Comparison of ENCODE assay signal across 8 cellular contexts in the genomic region with DNA sequence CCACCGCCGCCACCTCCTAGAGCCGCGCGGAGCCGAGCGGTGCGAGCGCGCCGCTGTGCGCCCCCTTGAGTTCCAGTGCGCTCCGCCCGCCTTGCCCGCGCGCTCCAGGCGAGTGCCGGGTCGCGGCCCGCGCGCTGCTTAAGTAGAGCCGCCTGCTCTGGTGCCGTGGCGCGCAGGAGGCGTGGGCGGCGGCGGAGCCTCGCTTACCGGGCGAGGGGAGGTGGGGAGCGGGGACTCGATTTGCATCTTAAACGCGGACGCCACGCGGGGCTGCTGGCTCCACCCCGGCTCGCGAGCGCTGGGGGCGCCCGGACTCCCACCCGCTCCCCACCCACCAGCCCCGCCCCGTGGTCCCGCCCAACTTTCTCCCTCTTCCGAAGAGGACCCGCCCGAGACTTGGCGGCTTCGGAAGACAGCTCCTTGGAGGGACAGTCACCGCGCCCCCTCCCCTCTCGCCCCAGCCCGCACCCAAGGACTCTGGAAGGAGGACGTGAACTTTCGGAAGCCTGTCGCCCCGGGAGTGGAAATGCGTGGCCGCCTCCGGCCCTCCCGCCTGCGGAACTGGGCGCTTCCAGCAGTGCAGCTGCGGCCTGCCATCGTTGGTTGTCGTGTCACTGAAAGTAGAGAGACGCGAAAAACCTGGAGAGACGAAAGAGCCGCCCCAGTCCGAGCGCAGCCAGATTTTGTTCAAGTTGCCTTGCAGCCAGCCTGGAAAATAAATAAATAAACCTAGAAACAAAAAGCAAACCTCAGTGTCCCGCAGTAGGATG. TPM values are rescaled to one million over a fixed set of nuclear protein-coding genes. Genes with fewer than 3 reads are reported as not detected.
DNase-seq lines count a peak whose midpoint lies in the region; ATAC-seq and TF ChIP-seq lines count a peak whose summit lies in the region.

A gene (minus strand): TSS at position 114 of the 770 bp plus-strand sequence. CDS start 257 bp downstream, outside the sequence.

- no peak within 1 kb of the TSS for H3K27ac ChIP-seq in AG04450 (ENCODE audit: low read depth, low read length)
- H3K27ac ChIP-seq in effector memory CD4-positive, alpha-beta T cell (ENCODE audit: insufficient read depth, low read length, poor library complexity, severe bottlenecking) = peak within 1 kb of the TSS; percentile 31

- no peaks in the 10 kb centered on the region for H3K9me3 Mint-ChIP-seq in memory B cell

- H3K27ac Mint-ChIP-seq in memory B cell = peak within 1 kb of the TSS; percentile 54

- H3K36me3 Mint-ChIP-seq in memory B cell = no peaks in the 10 kb centered on the region

- H3K27me3 ChIP-seq in AG04450 (ENCODE audit: control insufficient read depth, insufficient read depth, low read length) = peaks cover 10% of the 10 kb centered on the region
- H3K27me3 ChIP-seq in effector memory CD4-positive, alpha-beta T cell (replicated peaks; ENCODE audit: control insufficient read depth, insufficient read depth, low read length, poor library complexity, severe bottlenecking) = no peaks in the 10 kb centered on the region

- no peaks in the 10 kb centered on the region for H3K36me3 ChIP-seq in effector memory CD4-positive, alpha-beta T cell (ENCODE audit: control insufficient read depth, insufficient read depth, low read length)

- H3K27me3 Mint-ChIP-seq in memory B cell = peaks cover 1% of the 10 kb centered on the region

- DNase-seq in AG04450 (ENCODE audit: low read depth, low spot score) = no peak
- peak; percentile 33 to 91 for DNase-seq in NCI-H526 (lab: John Stamatoyannopoulos, UW)
- DNase-seq in activated CD8-positive, alpha-beta memory T cell treated with anti-CD3 and anti-CD28 coated beads for 24 hours = peak; percentile 90
- peak; percentile 45 to 65 (median 53) for DNase-seq in effector memory CD4-positive, alpha-beta T cell
- DNase-seq in memory B cell (ENCODE audit: low spot score in 2 of 2) = peak; percentile 71 to 76
- DNase-seq in stimulated activated CD4-positive, alpha-beta T cell treated with anti-CD3 and anti-CD28 coated beads, TNF-alpha, amount 100 ng/mL, for 48 hours (ENCODE audit: low read depth in 3 of 3) = peak; percentile 37 to 73 (median 54)

- H3K4me3 ChIP-seq in AG04450 (ENCODE audit: low read depth, low read length) = peak within 1 kb of the TSS; percentile 66
- H3K4me3 ChIP-seq in effector memory CD4-positive, alpha-beta T cell (ENCODE audit: insufficient read depth, low read depth, low read length, poor library complexity, severe bottlenecking) = peak within 1 kb of the TSS; percentile 72

- TF ChIP-seq CTCF in AG04450 (IDR thresholded peaks at IDR 0.05; ENCODE audit: low read depth, low read length) = peak; percentile 19; the same call in 1 of the 2 replicates

- POLR2A ChIA-PET in AG04450 (lab: Yijun Ruan, JAX) = no interaction called here

- H3K4me1 Mint-ChIP-seq in memory B cell = peaks cover 15% of the 10 kb centered on the region

- CTCF ChIA-PET in AG04450 (lab: Charles Lee) = interaction anchor here (0.5 to 3.6 kb wide), 11 partner anchors 27 to 1344 kb away, joined by 3 to 37 read pairs (median 5); no protein-coding TSS in a partner anchor

- ATAC-seq in GM18861 (IDR thresholded peaks at IDR 0.05; ENCODE audit: unreplicated experiment) (peak; percentile 64), HG03066 (IDR thresholded peaks at IDR 0.05; ENCODE audit: low read depth, unreplicated experiment) (peak; percentile 58), memory B cell (ENCODE audit: low read depth) (peak; percentile 75)

- peak within 1 kb of the TSS; percentile 86 for H3K4me3 Mint-ChIP-seq in memory B cell

- peaks cover 16% of the 10 kb centered on the region for H3K4me1 ChIP-seq in effector memory CD4-positive, alpha-beta T cell (ENCODE audit: control insufficient read depth, insufficient read depth, low read length, poor library complexity, severe bottlenecking)

- no peaks in the 10 kb centered on the region; the same call in 1 of the 2 replicates for H3K9me3 ChIP-seq in AG04450 (ENCODE audit: control insufficient read depth, insufficient read depth, low read length)
- H3K9me3 ChIP-seq in effector memory CD4-positive, alpha-beta T cell (ENCODE audit: control insufficient read depth, low read length) = no peaks in the 10 kb centered on the region

RNA-seq across cellular contexts. Expression of the gene that starts here (rescaled TPM):
- polyA plus RNA-seq in AG04450 (2011; rRNA removed) = 2.0 and 2.3 TPM in 2 replicates
- 1.8 and 2.2 TPM in 2 replicates for polyA minus RNA-seq in AG04450 (2011; rRNA and poly(A)+ RNA removed)
